18 cellular contexts compared by ENCODE assay signal in genomic region chr5:41755705-41756104, GRCh38.
DNase-seq lines count a peak whose midpoint lies in the region; ATAC-seq and TF ChIP-seq lines count a peak whose summit lies in the region.
"Had no signal": no experiment of that assay in that cellular context is flagged by ENCODE, and none has a peak within 500 bp of the region (broad histone marks: within the 10 kb centered on the region; RNA-seq: fewer than 3 reads in every experiment).

No MANE protein-coding gene starts in this region.

- peaks cover 14% of the 10 kb centered on the region for H3K79me2 ChIP-seq in Karpas-422 (ENCODE audit: low read length)
- no peaks in the 10 kb centered on the region for H3K79me2 ChIP-seq in PC-3 (ENCODE audit: low read length)

- peak overlapping the region; percentile 51 for H3K4me2 ChIP-seq in Karpas-422 (ENCODE audit: low read depth, low read length, poor library complexity, severe bottlenecking)
- no peak overlapping the region for H3K4me2 ChIP-seq in PC-3 (ENCODE audit: low read length)
- H3K4me2 ChIP-seq: BLaER1 treated with 17β-estradiol and CSF1 and Interleukin-3, amounts not matched to agents 10 nM and 100 nM had no signal

- no peaks in the 10 kb centered on the region for H3F3A ChIP-seq in PC-3 (ENCODE audit: low read length, unreplicated experiment)

- H3K9me3 Mint-ChIP-seq in osteocyte (ENCODE audit: unreplicated experiment), result no peaks in the 10 kb centered on the region
- H3K9me3 Mint-ChIP-seq: CD8-positive, alpha-beta T cell; HFFc6; IgD-negative memory B cell had no signal

- TF ChIP-seq CTCF in PC-3 (conservative IDR thresholded peaks at IDR 0.05; ENCODE audit: low read depth, low read length), result no peak
- TF ChIP-seq CTCF in osteocyte (IDR thresholded peaks at IDR 0.05), result no peak

- H2AFZ ChIP-seq in Karpas-422 (ENCODE audit: low read length), result no peak overlapping the region
- no peak overlapping the region for H2AFZ ChIP-seq in PC-3 (ENCODE audit: low read length)

- peaks cover 24% of the 10 kb centered on the region for H3K36me3 Mint-ChIP-seq in osteocyte (ENCODE audit: unreplicated experiment)

- H3K27me3 ChIP-seq in Karpas-422 (ENCODE audit: low read length), result no peaks in the 10 kb centered on the region
- H3K27me3 ChIP-seq in PC-3 (ENCODE audit: low read length), result no peaks in the 10 kb centered on the region
- H3K27me3 ChIP-seq: BLaER1 treated with 17β-estradiol and CSF1 and Interleukin-3, amounts not matched to agents 10 nM and 100 nM had no signal

- peak; percentile 6 for DNase-seq in DMS53 (lab: John Stamatoyannopoulos, UW)
- no peak for DNase-seq in DMS53 treated with DMSO at 0.1 percent for 48 hours (lab: John Stamatoyannopoulos, UW; ENCODE audit: unreplicated experiment)
- no peak for DNase-seq in Karpas-422
- DNase-seq in PC-3, result no peak
- no peak for DNase-seq in T-helper 2 cell
- DNase-seq in osteocyte (ENCODE audit: extremely low spot score, unreplicated experiment), result no peak
- no peak for DNase-seq in HPDE6-E6E7 (ENCODE audit: extremely low spot score)
- DNase-seq: 8988T; Calu3; CD8-positive, alpha-beta T cell; GOT3; H7; HFFc6 had no signal

- intact Hi-C loops in PC-3 (cut with micrococcal nuclease), result no loop called here

- ATAC-seq in PC-3, result peak; percentile 37; the same call in 1 of the 2 replicates
- ATAC-seq: CD8-positive, alpha-beta T cell; HCT116; HepG2 had no signal

- H3K27me3 Mint-ChIP-seq in osteocyte (ENCODE audit: unreplicated experiment), result no peaks in the 10 kb centered on the region
- H3K27me3 Mint-ChIP-seq: B cell, IgD-negative memory B cell had no signal

- peaks cover 5% of the 10 kb centered on the region; the same call in 1 of the 2 replicates for H3K36me3 ChIP-seq in Karpas-422 (ENCODE audit: insufficient read depth, low read length)
- no peaks in the 10 kb centered on the region for H3K36me3 ChIP-seq in PC-3 (ENCODE audit: low read depth, low read length)

- no peak overlapping the region for H3K27ac Mint-ChIP-seq in osteocyte (ENCODE audit: unreplicated experiment)
- H3K27ac Mint-ChIP-seq: B cell; CD8-positive, alpha-beta T cell; HFFc6; IgD-negative memory B cell had no signal

- H3K9me3 ChIP-seq in Karpas-422 (ENCODE audit: low read length), result no peaks in the 10 kb centered on the region
- H3K9me3 ChIP-seq in PC-3 (ENCODE audit: low read length), result no peaks in the 10 kb centered on the region
- H3K9me3 ChIP-seq: BLaER1 treated with 17β-estradiol and CSF1 and Interleukin-3, amounts not matched to agents 10 nM and 100 nM had no signal

- H3K27ac ChIP-seq in Karpas-422 (ENCODE audit: low read length) (0 out of 2 replicates have a peak overlapping the region, but pooled peaks have one; percentile 44), PC-3 (ENCODE audit: low read length) (no peak overlapping the region)
- H3K27ac ChIP-seq: BLaER1 treated with 17β-estradiol and CSF1 and Interleukin-3, amounts not matched to agents 10 nM and 100 nM had no signal

- no peak overlapping the region for H3K4me3 ChIP-seq in Karpas-422 (ENCODE audit: low read length)
- no peak overlapping the region for H3K4me3 ChIP-seq in PC-3 (ENCODE audit: low read length)
- H3K4me3 ChIP-seq: BLaER1 treated with 17β-estradiol and CSF1 and Interleukin-3, amounts not matched to agents 10 nM and 100 nM had no signal

- H3K9ac ChIP-seq in Karpas-422 (ENCODE audit: low read length) (no peak overlapping the region), PC-3 (ENCODE audit: low read length) (no peak overlapping the region)
- H3K9ac ChIP-seq: BLaER1 treated with 17β-estradiol and CSF1 and Interleukin-3, amounts not matched to agents 10 nM and 100 nM had no signal

- BruUV-seq in PC-3 (replicated peaks; lab: Mats Ljungman, UMichigan), result no TSS peak

- no peak overlapping the region for H3K4me3 Mint-ChIP-seq in osteocyte (ENCODE audit: unreplicated experiment)
- H3K4me3 Mint-ChIP-seq: B cell; CD8-positive, alpha-beta T cell; HFFc6; IgD-negative memory B cell had no signal

- no peaks in the 10 kb centered on the region for H3K9me2 ChIP-seq in Karpas-422 (replicated peaks; ENCODE audit: insufficient read depth, low read length)
- H3K9me2 ChIP-seq in PC-3 (replicated peaks; ENCODE audit: low read length), result no peaks in the 10 kb centered on the region

- H3K4me1 Mint-ChIP-seq in osteocyte (ENCODE audit: unreplicated experiment), result peaks cover 14% of the 10 kb centered on the region
- H3K4me1 Mint-ChIP-seq: B cell had no signal

- POLR2A ChIA-PET in PC-3 (lab: Charles Lee; ENCODE audit: unreplicated experiment), result interaction anchor here (0.5 to 0.7 kb wide), 2 partner anchors 106 to 1150 kb away, joined by 3 read pairs; no protein-coding TSS in a partner anchor

- CTCF ChIA-PET in PC-3 (lab: Charles Lee), result interaction anchor here (0.6 kb wide), 1 partner anchor 37 kb away, joined by 3 read pairs; no protein-coding TSS in a partner anchor

- no peaks in the 10 kb centered on the region for H4K20me1 ChIP-seq in Karpas-422 (ENCODE audit: insufficient read depth, low read depth, low read length)
- no peaks in the 10 kb centered on the region for H4K20me1 ChIP-seq in PC-3 (ENCODE audit: low read length)
- H4K20me1 ChIP-seq: BLaER1 treated with 17β-estradiol and CSF1 and Interleukin-3, amounts not matched to agents 10 nM and 100 nM had no signal

- H3K4me1 ChIP-seq in Karpas-422 (ENCODE audit: low read length), result peaks cover 27% of the 10 kb centered on the region
- no peaks in the 10 kb centered on the region for H3K4me1 ChIP-seq in PC-3 (ENCODE audit: insufficient read depth, low read length)
- H3K4me1 ChIP-seq: BLaER1 treated with 17β-estradiol and CSF1 and Interleukin-3, amounts not matched to agents 10 nM and 100 nM had no signal
